In the genomic region with DNA sequence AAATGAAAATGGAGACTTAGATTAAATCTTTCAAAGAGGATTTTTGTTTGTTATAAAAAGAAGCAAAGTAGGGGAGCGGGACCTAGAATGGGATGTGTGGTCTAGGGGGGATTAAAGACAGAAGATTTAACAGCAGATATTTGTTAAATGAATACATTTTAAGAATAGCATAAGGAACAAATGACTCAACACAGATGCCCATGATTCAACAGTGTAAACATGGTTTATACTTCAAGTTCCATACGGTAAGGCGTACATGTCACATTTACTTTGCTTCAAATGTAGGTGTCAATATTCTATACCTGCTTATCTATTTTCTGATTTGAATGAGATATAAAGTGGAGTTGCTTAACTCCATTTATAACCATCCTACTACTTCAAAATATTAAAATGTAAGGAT, we compare ENCODE assay signal across 1 cellular context.
TF ChIP-seq lines count a peak whose summit lies in the region.

No MANE protein-coding gene starts in this region.

TF ChIP-seq in endothelial cell of umbilical vein, 7 proteins besides CTCF, POLR2A, EP300 and RAD21:
- TF ChIP-seq JUN (IDR thresholded peaks at IDR 0.05; ENCODE audit: borderline replicate concordance, insufficient read depth, insufficient read length, low read depth) (peak; percentile 13), POLR2AphosphoS5 (IDR thresholded peaks at IDR 0.05; ENCODE audit: insufficient read depth, low read depth, low read length) (no peak), EZH2 (IDR thresholded peaks at IDR 0.05; ENCODE audit: borderline replicate concordance, low read depth, low read length, severe bottlenecking) (no peak), FOS (IDR thresholded peaks at IDR 0.05; ENCODE audit: borderline replicate concordance, insufficient read depth, low read length) (peak; percentile 22), MYC (IDR thresholded peaks at IDR 0.05; ENCODE audit: low read depth, low read length) (no peak), GATA2 (IDR thresholded peaks at IDR 0.05; ENCODE audit: insufficient read depth, insufficient read length, low read depth, low read length) (no peak)
- TF ChIP-seq, protein P1, sequence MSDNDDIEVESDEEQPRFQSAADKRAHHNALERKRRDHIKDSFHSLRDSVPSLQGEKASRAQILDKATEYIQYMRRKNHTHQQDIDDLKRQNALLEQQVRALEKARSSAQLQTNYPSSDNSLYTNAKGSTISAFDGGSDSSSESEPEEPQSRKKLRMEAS (IDR thresholded peaks at IDR 0.05; ENCODE audit: insufficient read depth, insufficient read length): no peak
